In the genomic region with DNA sequence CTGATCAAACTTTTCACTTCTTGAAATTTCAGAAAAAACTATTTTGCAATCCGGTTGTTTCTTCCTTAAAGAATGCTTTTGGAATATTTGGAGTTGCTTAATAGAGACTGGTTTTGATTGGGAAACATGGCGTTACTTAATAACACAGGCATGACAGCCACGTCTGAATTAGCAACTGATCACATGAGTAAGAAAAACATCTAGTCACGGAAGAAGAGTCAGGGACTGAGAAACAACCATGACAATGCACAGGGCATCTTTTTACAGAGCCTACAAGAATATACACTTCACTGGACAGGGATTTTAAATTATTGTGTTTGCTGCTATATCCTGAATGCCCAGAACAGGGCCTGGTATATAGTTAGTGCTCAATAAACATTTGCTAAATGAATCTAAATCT, we compare ENCODE assay signal across 6 cellular contexts. TPM values are rescaled to one million over a fixed set of nuclear protein-coding genes. Genes with fewer than 3 reads are reported as not detected.
A peak's percentile ranks its signal among the peaks of the same experiment; 100 is the strongest.
DNase-seq lines count a peak whose midpoint lies in the region; ATAC-seq and TF ChIP-seq lines count a peak whose summit lies in the region.
"Not testable (repeated sequence)": the region's sequence is repeated elsewhere in the genome, so short reads cannot be mapped to it uniquely, and the experiment has no call there.

No MANE protein-coding gene starts in this region.

- TF ChIP-seq CTCF in gastroesophageal sphincter (IDR thresholded peaks at IDR 0.05); right lobe of liver (IDR thresholded peaks at IDR 0.05); neutrophil (IDR thresholded peaks at IDR 0.05); gastrocnemius medialis (IDR thresholded peaks at IDR 0.05 in 4 of 5, conservative IDR thresholded peaks at IDR 0.05 in 1 of 5): not testable (repeated sequence)

- H3K27me3 ChIP-seq in gastroesophageal sphincter, right lobe of liver, neutrophil, gastrocnemius medialis: not testable (repeated sequence)

- peaks cover 0 to 27% of the 10 kb centered on the region in 2 donors for H3K36me3 ChIP-seq in gastroesophageal sphincter
- not testable (repeated sequence) for H3K36me3 ChIP-seq in right lobe of liver, neutrophil, gastrocnemius medialis

- not testable (repeated sequence) for TF ChIP-seq POLR2A in gastroesophageal sphincter (IDR thresholded peaks at IDR 0.05); right lobe of liver (IDR thresholded peaks at IDR 0.05); gastrocnemius medialis (IDR thresholded peaks at IDR 0.05)

- H3K4me3 ChIP-seq in gastroesophageal sphincter; right lobe of liver; neutrophil (ENCODE audit: low read depth in 1 of 2, low read length in 1 of 2); gastrocnemius medialis: not testable (repeated sequence)

- in situ Hi-C loops in gastrocnemius medialis (cut with MboI; ENCODE audit: low sequenced_read_pairs in 4 of 4): not testable (repeated sequence)

- DNase-seq in left cardiac atrium, right lobe of liver: not testable (repeated sequence)
- DNase-seq in gastrocnemius medialis: peak; percentile 21 to 27

- intact Hi-C loops in left cardiac atrium (cut with DNase I); right lobe of liver (cut with DNase I); gastrocnemius medialis (cut with DNase I; ENCODE audit: low total_unique reads): not testable (repeated sequence)

- TF ChIP-seq EP300 in gastroesophageal sphincter (IDR thresholded peaks at IDR 0.05): not testable (repeated sequence)

- not testable (repeated sequence) for H3K4me1 ChIP-seq in gastroesophageal sphincter; right lobe of liver; neutrophil (ENCODE audit: control insufficient read depth in 1 of 2, insufficient read depth in 1 of 2, low read depth in 1 of 2, low read length in 1 of 2); gastrocnemius medialis

- WGBS in gastroesophageal sphincter (ENCODE audit: low coverage in 1 of 2), 2 donors: no CpG with 5 or more reads among the region's 4 CpGs
- WGBS in right lobe of liver (ENCODE audit: insufficient coverage, low coverage, low lambda C conversion rate, missing lambda C conversion rate): no CpG with 5 or more reads among the region's 4 CpGs

- H3K9me3 ChIP-seq in gastroesophageal sphincter, right lobe of liver, neutrophil, gastrocnemius medialis: not testable (repeated sequence)

- ATAC-seq in SK-N-SH treated with all-trans-retinoic acid at 6 μM for 48 hours (peak; percentile 32; the same call in 1 of the 3 replicates), gastroesophageal sphincter (peak; percentile 93), left cardiac atrium (peak; percentile 89 to 93), right lobe of liver (peak; percentile 83 to 86 (median 84)), gastrocnemius medialis (peak; percentile 99 to 100)

- not testable (repeated sequence) for H3K27ac ChIP-seq in gastroesophageal sphincter, right lobe of liver
- peak overlapping the region; percentile 69 for H3K27ac ChIP-seq in neutrophil
- peak overlapping the region in 3 of 4 donors; percentile 42 to 67 (median 54) for H3K27ac ChIP-seq in gastrocnemius medialis

RNA-seq across cellular contexts. Expression of a gene that starts 18.2 kb away (rescaled TPM):
- 10 to 100 TPM; 25.4 to 38.8 (median 26.0) TPM for total RNA-seq in gastroesophageal sphincter
- total RNA-seq in left cardiac atrium: 10 to 100 TPM; 18.5 to 23.7 TPM
- 10 to 100 TPM; 17.3 to 26.8 (median 20.8) TPM for total RNA-seq in right lobe of liver
- 10 to 100 TPM; 14.6 to 25.1 (median 21.5) TPM for total RNA-seq in gastrocnemius medialis

Comparison
In these comparisons a context has a peak if more than half of its experiments do, and no peak if none do; other contexts are left out.
1. ATAC-seq: peak in every context shown above with its lines; median percentile 100 in gastrocnemius medialis; 93 in gastroesophageal sphincter; 91 in left cardiac atrium; 84 in right lobe of liver; 32 in SK-N-SH treated with all-trans-retinoic acid at 6 μM for 48 hours.